In the genomic region with DNA sequence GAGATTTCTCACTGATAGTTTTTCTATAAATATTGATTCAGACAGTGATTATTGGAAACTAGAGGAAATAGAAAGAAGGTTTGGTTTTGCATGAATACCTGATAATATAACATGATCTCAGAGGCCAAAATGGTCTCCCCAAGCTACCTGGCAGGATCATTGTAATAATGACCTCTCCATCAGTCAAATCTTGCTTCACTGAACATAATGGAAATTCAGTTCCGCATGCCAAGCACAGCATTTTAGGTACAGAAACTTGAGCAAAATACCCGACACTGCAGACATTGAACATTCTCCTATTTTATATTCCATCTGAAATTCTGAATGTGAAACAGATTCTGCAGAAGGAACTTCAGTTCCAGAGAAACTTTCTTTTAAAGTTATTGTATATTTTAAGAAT, we compare ENCODE assay signal across 18 cellular contexts.
"Had no signal": no experiment of that assay in that cellular context is flagged by ENCODE, and none has a peak within 500 bp of the region (broad histone marks: within the 10 kb centered on the region; RNA-seq: fewer than 3 reads in every experiment).

No MANE protein-coding gene starts in this region.

- H3K27ac ChIP-seq: adrenal gland, body of pancreas, epithelial cell of prostate, esophagus squamous epithelium, gastroesophageal sphincter, heart right ventricle, WERI-Rb-1 had no signal

- H3K27me3 ChIP-seq: adrenal gland, body of pancreas, esophagus squamous epithelium, gastroesophageal sphincter had no signal

- H3K9me3 ChIP-seq: adrenal gland, body of pancreas, esophagus squamous epithelium, gastroesophageal sphincter, heart right ventricle had no signal

- H3K4me1 Mint-ChIP-seq: activated B cell treated with CpG ODN at 0.5 μM for 24 hours; activated naive CD4-positive, alpha-beta T cell treated with anti-CD3 and anti-CD28 coated beads, Interleukin-2, amount 50 U/mL, for 24 hours; activated naive CD8-positive, alpha-beta T cell treated with anti-CD3 and anti-CD28 coated beads for 36 hours; activated naive CD8-positive, alpha-beta T cell treated with anti-CD3 and anti-CD28 coated beads, Interleukin-2, amount 50 U/mL, for 24 hours; activated T-helper 17 cell treated with anti-CD3 and anti-CD28 coated beads, Interleukin-2, amount 50 U/mL, for 72 hours; T-helper 17 cell had no signal

- H3K9me3 Mint-ChIP-seq: activated B cell treated with CpG ODN at 0.5 μM for 24 hours; activated CD8-positive, alpha-beta T cell treated with anti-CD3 and anti-CD28 coated beads for 36 hours; activated naive CD4-positive, alpha-beta T cell treated with anti-CD3 and anti-CD28 coated beads, Interleukin-2, amount 50 U/mL, for 24 hours; activated naive CD8-positive, alpha-beta T cell treated with anti-CD3 and anti-CD28 coated beads for 36 hours; activated naive CD8-positive, alpha-beta T cell treated with anti-CD3 and anti-CD28 coated beads, Interleukin-2, amount 50 U/mL, for 24 hours; activated T-cell treated with anti-CD3 and anti-CD28 coated beads, Interleukin-2, amount 50 U/mL, for 4 hours; activated T-helper 17 cell treated with anti-CD3 and anti-CD28 coated beads, Interleukin-2, amount 50 U/mL, for 72 hours; effector memory CD8-positive, alpha-beta T cell; T-helper 2 cell treated with Interferon-gamma antibody and Interleukin-4, amounts not matched to agents 5 μg/mL and 100 μg/mL, for 36 hours had no signal

- DNase-seq: cortex of kidney, esophagus squamous epithelium had no signal

- H3K36me3 ChIP-seq: adrenal gland, esophagus squamous epithelium, gastroesophageal sphincter, heart right ventricle, WERI-Rb-1 had no signal

- H3K4me3 Mint-ChIP-seq: activated B cell treated with CpG ODN at 0.5 μM for 24 hours; activated CD8-positive, alpha-beta T cell treated with anti-CD3 and anti-CD28 coated beads for 36 hours; activated naive CD4-positive, alpha-beta T cell treated with anti-CD3 and anti-CD28 coated beads, Interleukin-2, amount 50 U/mL, for 24 hours; activated naive CD8-positive, alpha-beta T cell treated with anti-CD3 and anti-CD28 coated beads for 36 hours; activated naive CD8-positive, alpha-beta T cell treated with anti-CD3 and anti-CD28 coated beads, Interleukin-2, amount 50 U/mL, for 24 hours; activated T-cell treated with anti-CD3 and anti-CD28 coated beads, Interleukin-2, amount 50 U/mL, for 4 hours; activated T-helper 17 cell treated with anti-CD3 and anti-CD28 coated beads, Interleukin-2, amount 50 U/mL, for 72 hours; effector memory CD8-positive, alpha-beta T cell; T-helper 17 cell; T-helper 2 cell treated with Interferon-gamma antibody and Interleukin-4, amounts not matched to agents 5 μg/mL and 100 μg/mL, for 36 hours had no signal

- H3K36me3 Mint-ChIP-seq: activated naive CD4-positive, alpha-beta T cell treated with anti-CD3 and anti-CD28 coated beads, Interleukin-2, amount 50 U/mL, for 24 hours had no signal

- H3K4me3 ChIP-seq: adrenal gland, body of pancreas, esophagus squamous epithelium, gastroesophageal sphincter, heart right ventricle had no signal

- H3K4me1 ChIP-seq: adrenal gland, body of pancreas, esophagus squamous epithelium, gastroesophageal sphincter, heart right ventricle had no signal

- H3K27me3 Mint-ChIP-seq: activated CD8-positive, alpha-beta T cell treated with anti-CD3 and anti-CD28 coated beads for 36 hours had no signal

- H3K27ac Mint-ChIP-seq: activated B cell treated with CpG ODN at 0.5 μM for 24 hours; activated CD8-positive, alpha-beta T cell treated with anti-CD3 and anti-CD28 coated beads for 36 hours; activated naive CD4-positive, alpha-beta T cell treated with anti-CD3 and anti-CD28 coated beads, Interleukin-2, amount 50 U/mL, for 24 hours; activated naive CD8-positive, alpha-beta T cell treated with anti-CD3 and anti-CD28 coated beads for 36 hours; activated naive CD8-positive, alpha-beta T cell treated with anti-CD3 and anti-CD28 coated beads, Interleukin-2, amount 50 U/mL, for 24 hours; activated T-helper 17 cell treated with anti-CD3 and anti-CD28 coated beads, Interleukin-2, amount 50 U/mL, for 72 hours; effector memory CD8-positive, alpha-beta T cell; T-helper 17 cell; T-helper 2 cell treated with Interferon-gamma antibody and Interleukin-4, amounts not matched to agents 5 μg/mL and 100 μg/mL, for 36 hours had no signal
